ENCODE assay signal across 8 cellular contexts in the genomic region with DNA sequence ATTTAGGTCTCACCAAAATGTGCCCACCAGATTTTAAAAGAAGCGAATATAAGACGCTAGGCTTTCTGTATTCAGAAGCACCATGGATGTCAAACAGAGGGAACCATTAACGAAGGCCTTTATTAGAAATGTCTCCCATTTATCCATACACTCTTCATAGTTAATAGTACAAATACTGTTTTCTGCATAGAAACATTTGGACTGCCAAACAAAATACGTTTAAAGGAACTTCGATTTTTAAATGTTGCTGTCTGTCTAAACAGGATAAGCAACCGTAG. TPM values are rescaled to one million over a fixed set of nuclear protein-coding genes. Genes with fewer than 3 reads are reported as not detected.
DNase-seq lines count a peak whose midpoint lies in the region; ATAC-seq and TF ChIP-seq lines count a peak whose summit lies in the region.

No MANE protein-coding gene starts in this region.

- H3K27me3 ChIP-seq in GM23338 (ENCODE audit: insufficient read depth) (no peaks in the 10 kb centered on the region), SK-N-SH (ENCODE audit: insufficient read depth) (no peaks in the 10 kb centered on the region)

- H3K27ac Mint-ChIP-seq in GM23338: peak overlapping the region; percentile 99

- TF ChIP-seq CTCF in GM23338 (conservative IDR thresholded peaks at IDR 0.05; ENCODE audit: low read depth in 2 of 2) (no peak), SK-N-SH (IDR thresholded peaks at IDR 0.05) (no peak), fibroblast of the aortic adventitia (IDR thresholded peaks at IDR 0.05; ENCODE audit: insufficient read depth, low read length) (no peak)

- H2AFZ ChIP-seq in GM23338 (no peak overlapping the region), SK-N-SH (ENCODE audit: low read depth) (peak overlapping the region; percentile 88)

- POLR2A ChIA-PET in SK-N-SH (lab: Yijun Ruan, JAX): interaction anchor here (1.6 to 1.8 kb wide), 2 partner anchors 9 to 11 kb away, joined by 7 to 13 read pairs; a partner anchor contains a TSS

- peaks cover 23% of the 10 kb centered on the region for H3K4me1 Mint-ChIP-seq in GM23338

- H3K9me3 Mint-ChIP-seq in GM23338: no peaks in the 10 kb centered on the region; the same call in 2 of the 3 replicates

- H3F3A ChIP-seq in GM23338 (replicated peaks; ENCODE audit: low read depth) (no peaks in the 10 kb centered on the region), SK-N-SH (replicated peaks; ENCODE audit: insufficient read depth) (peaks cover 38% of the 10 kb centered on the region)

- H3K27me3 Mint-ChIP-seq in GM23338 (ENCODE audit: insufficient read depth, low read depth, poor library complexity): peaks cover 19% of the 10 kb centered on the region

- CTCF ChIA-PET in SK-N-SH (lab: Yijun Ruan, JAX): no interaction called here

- no peak for ATAC-seq in GM23338
- no peak for ATAC-seq in activated CD4-positive, CD25-positive, alpha-beta regulatory T cell treated with anti-CD3 and anti-CD28 coated beads, Interleukin-2, amount 50 U/mL, for 24 hours
- no peak for ATAC-seq in HG02885 (IDR thresholded peaks at IDR 0.05; ENCODE audit: poor library complexity, unreplicated experiment)

- H3K36me3 ChIP-seq in GM23338 (ENCODE audit: insufficient read depth) (no peaks in the 10 kb centered on the region), SK-N-SH (replicated peaks in 1 of 2; ENCODE audit: control insufficient read depth in 1 of 2, insufficient read depth in 2 of 2, low read length in 1 of 2) (no peaks in the 10 kb centered on the region)

- 4% methylated on average over 6 of the region's 6 CpGs for WGBS in SK-N-SH (ENCODE audit: low lambda C conversion rate)

- peak overlapping the region; percentile 96 for H3K9ac ChIP-seq in SK-N-SH

- TF ChIP-seq EP300 in SK-N-SH (IDR thresholded peaks at IDR 0.05; ENCODE audit: borderline replicate concordance in 1 of 2, low read depth in 1 of 2, low read length in 1 of 2): no peak

- H3K36me3 Mint-ChIP-seq in GM23338 (ENCODE audit: low read depth): no peaks in the 10 kb centered on the region

- H3K4me3 ChIP-seq in GM23338: peak overlapping the region; percentile 71
- peak overlapping the region; percentile 79 to 80 for H3K4me3 ChIP-seq in SK-N-SH (ENCODE audit: low read depth in 2 of 2, low read length in 1 of 2)
- H3K4me3 ChIP-seq in fibroblast of the aortic adventitia (ENCODE audit: low read depth, low read length): peak overlapping the region; percentile 75
- H3K4me3 ChIP-seq in skeletal muscle cell (ENCODE audit: low read depth, low read length): peak overlapping the region; percentile 69

- H4K20me1 ChIP-seq in GM23338 (replicated peaks; ENCODE audit: insufficient read depth) (no peaks in the 10 kb centered on the region), SK-N-SH (ENCODE audit: insufficient read depth) (no peaks in the 10 kb centered on the region)

- H3K79me2 ChIP-seq in GM23338 (replicated peaks; ENCODE audit: insufficient read depth): no peaks in the 10 kb centered on the region; the same call in 1 of the 2 replicates
- peaks cover 10% of the 10 kb centered on the region; the same call in 1 of the 2 replicates for H3K79me2 ChIP-seq in SK-N-SH (ENCODE audit: insufficient read depth)

- H3K4me2 ChIP-seq in GM23338 (peak overlapping the region; percentile 88), SK-N-SH (peak overlapping the region; percentile 97)

- H3K4me1 ChIP-seq in GM23338 (ENCODE audit: insufficient read depth) (peaks cover 17% of the 10 kb centered on the region), SK-N-SH (ENCODE audit: control insufficient read depth in 1 of 2, insufficient read depth in 2 of 2, low read depth in 1 of 2, low read length in 1 of 2) (peaks cover 0 to 7% of the 10 kb centered on the region in 2 experiments; a peak in 3 of 4 replicates)

- TF ChIP-seq RAD21 in SK-N-SH (IDR thresholded peaks at IDR 0.05; ENCODE audit: low read length): no peak

- no peaks in the 10 kb centered on the region for H3K9me3 ChIP-seq in SK-N-SH

- DNase-seq in GM23338 (ENCODE audit: low spot score): no peak
- DNase-seq in SK-N-SH: no peak
- DNase-seq in fibroblast of the aortic adventitia (ENCODE audit: low read depth): no peak
- no peak for DNase-seq in skeletal muscle cell (ENCODE audit: low read depth)
- no peak for DNase-seq in activated effector memory CD4-positive, alpha-beta T cell treated with anti-CD3 and anti-CD28 coated beads, Interleukin-2, amount 50 U/mL, for 16 hours
- DNase-seq in DMS 273 treated with DMSO at 0.1 percent for 48 hours (lab: John Stamatoyannopoulos, UW): no peak

- H3K27ac ChIP-seq in GM23338 (ENCODE audit: low read depth): peak overlapping the region; percentile 95
- H3K27ac ChIP-seq in SK-N-SH (ENCODE audit: low read depth in 2 of 2, low read length in 1 of 2): peak overlapping the region; percentile 97 to 98

- H3K4me3 Mint-ChIP-seq in GM23338: peak overlapping the region; percentile 90

- H3K9me2 ChIP-seq in GM23338 (ENCODE audit: insufficient read depth): no peaks in the 10 kb centered on the region
- no peaks in the 10 kb centered on the region for H3K9me2 ChIP-seq in SK-N-SH

TF ChIP-seq in GM23338, 12 proteins besides CTCF, POLR2A, EP300 and RAD21 (continues in another document):
- TF ChIP-seq EZH2 (IDR thresholded peaks at IDR 0.05; ENCODE audit: low read depth, unreplicated experiment) (no peak), CREB1 (CRISPR knock-in tag; IDR thresholded peaks at IDR 0.05; ENCODE audit: low read depth) (no peak), NANOG (IDR thresholded peaks at IDR 0.05; ENCODE audit: borderline replicate concordance) (no peak), ZNF331 (CRISPR knock-in tag; IDR thresholded peaks at IDR 0.05; ENCODE audit: low read depth) (no peak)

TF ChIP-seq in SK-N-SH, 30 proteins besides CTCF, POLR2A, EP300 and RAD21:
- TF ChIP-seq EZH2phosphoT487 (IDR thresholded peaks at IDR 0.05; ENCODE audit: borderline replicate concordance, low read depth) (no peak), JUND (IDR thresholded peaks at IDR 0.05) (no peak), TEAD4 (IDR thresholded peaks at IDR 0.05; ENCODE audit: borderline replicate concordance, insufficient read depth) (no peak), CHD2 (IDR thresholded peaks at IDR 0.05; ENCODE audit: low read length, partially characterized antibody) (no peak)

RNA-seq across cellular contexts. Expression of a gene that starts 32.6 kb away (rescaled TPM):
- total RNA-seq in GM23338 (2014; rRNA removed; shearing (Covaris generic)): 0.63 and 0.78 TPM in 2 replicates
- polyA plus RNA-seq in GM23338 (2016; fragmentation: Nextera tagmentation; extraction: Ambion mirVana) (0.38 and 0.53 TPM in 2 replicates), SK-N-SH (2012; rRNA removed) (not detected in 2 replicates)
- not detected in 2 replicates for polyA plus RNA-seq in SK-N-SH (2012; cell fraction: cytosol; rRNA removed)
- polyA plus RNA-seq in SK-N-SH (2012; cell fraction: nucleus; rRNA removed): not detected in 2 replicates
- total RNA-seq in fibroblast of the aortic adventitia (ENCODE audit: low replicate concordance): 7.4 and 9.0 TPM in 2 replicates
